Comparison of ENCODE assay signal across 25 cellular contexts in the genomic region with DNA sequence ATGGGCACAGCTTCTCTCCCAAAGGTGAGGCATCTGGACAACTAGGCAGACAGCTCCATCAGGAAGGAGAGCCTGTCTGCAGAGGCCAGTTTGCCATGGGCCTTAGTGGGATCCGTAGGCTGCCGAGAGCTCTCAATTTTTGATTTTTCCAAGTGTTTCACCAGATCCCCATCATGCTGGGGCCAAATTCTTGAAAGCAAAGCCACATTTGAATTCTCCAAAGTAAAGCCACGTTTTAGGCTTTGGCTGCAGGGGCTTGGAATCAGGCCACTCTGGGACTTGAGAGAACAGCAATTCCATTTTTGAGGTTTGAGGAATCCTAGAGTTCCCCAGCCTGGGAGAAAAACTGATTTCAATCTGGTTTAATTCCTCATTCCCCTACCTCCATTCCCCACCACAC.
A peak's percentile ranks its signal among the peaks of the same experiment; 100 is the strongest.
DNase-seq lines count a peak whose midpoint lies in the region; ATAC-seq and TF ChIP-seq lines count a peak whose summit lies in the region.
"Had no signal": no experiment of that assay in that cellular context is flagged by ENCODE, and none has a peak within 500 bp of the region (broad histone marks: within the 10 kb centered on the region; RNA-seq: fewer than 3 reads in every experiment).

No MANE protein-coding gene starts in this region.

- no peak overlapping the region for H3K27ac Mint-ChIP-seq in Caco-2 (ENCODE audit: unreplicated experiment)
- H3K27ac Mint-ChIP-seq: CD4-positive, CD25-positive, alpha-beta regulatory T cell; HFFc6 had no signal

- no peak overlapping the region for H4K8ac ChIP-seq in trophoblast cell (ENCODE audit: low read depth, low read length)

- H4K12ac ChIP-seq in trophoblast cell (ENCODE audit: low read depth, low read length), result no peak overlapping the region

- no peak overlapping the region for H3K23ac ChIP-seq in trophoblast cell (ENCODE audit: low read length)

- H3K4me3 Mint-ChIP-seq in Caco-2 (ENCODE audit: unreplicated experiment), result no peak overlapping the region
- H3K4me3 Mint-ChIP-seq: CD4-positive, CD25-positive, alpha-beta regulatory T cell; HFFc6 had no signal

- no peaks in the 10 kb centered on the region for H3K4me1 Mint-ChIP-seq in Caco-2 (ENCODE audit: low read depth, unreplicated experiment)
- H3K4me1 Mint-ChIP-seq: CD4-positive, CD25-positive, alpha-beta regulatory T cell had no signal

- H2BK12ac ChIP-seq in trophoblast cell (ENCODE audit: low read length), result no peak overlapping the region

- no peak overlapping the region for H3K27ac ChIP-seq in right atrium auricular region
- no peak overlapping the region for H3K27ac ChIP-seq in trophoblast cell (ENCODE audit: low read depth, low read length)
- H3K27ac ChIP-seq: 22Rv1, BLaER1, RWPE1 had no signal

- H3K36me3 ChIP-seq in right atrium auricular region (no peaks in the 10 kb centered on the region), trophoblast cell (ENCODE audit: control insufficient read depth in 1 of 2, insufficient read depth in 2 of 2, low read length in 2 of 2) (no peaks in the 10 kb centered on the region), Caco-2 (ENCODE audit: control insufficient read depth, insufficient read depth, low read length) (no peaks in the 10 kb centered on the region)
- H3K36me3 ChIP-seq: BLaER1, HAP-1 had no signal

- H3K36me3 Mint-ChIP-seq in Caco-2 (ENCODE audit: insufficient read depth, unreplicated experiment), result no peaks in the 10 kb centered on the region
- H3K36me3 Mint-ChIP-seq: CD4-positive, CD25-positive, alpha-beta regulatory T cell had no signal

- intact Hi-C loops in Right ventricle myocardium superior (cut with DNase I) (no loop called here), Caco-2 (cut with micrococcal nuclease; ENCODE audit: unreplicated experiment) (no loop called here)

- DNase-seq in Right ventricle myocardium superior (no peak), right atrium auricular region (ENCODE audit: low spot score) (no peak), RPMI7951 (ENCODE audit: low read depth) (peak; percentile 62), fibroblast of the aortic adventitia (ENCODE audit: low read depth) (peak; percentile 47), trophoblast cell (no peak), Caco-2 (no peak)
- no peak for DNase-seq in stimulated activated CD4-positive, alpha-beta T cell treated with anti-CD3 and anti-CD28 coated beads, Interleukin-2, amount 100 ng/mL, for 48 hours
- DNase-seq in activated CD8-positive, alpha-beta memory T cell treated with anti-CD3 and anti-CD28 coated beads, Interleukin-2, amount 50 U/mL, for 48 hours, result no peak
- DNase-seq: CD4-positive, CD25-positive, alpha-beta regulatory T cell; DMS53; GDM1; GOT3; HFFc6; KG1; MM.1S; NCI-H1417; NCI-H2081; NCI-H2227 treated with DMSO at 0.1 percent for 48 hours; NCI-H510A; NCI-H69; SHP77 treated with DMSO at 0.1 percent for 48 hours had no signal

- H3K4me3 ChIP-seq in right atrium auricular region (no peak overlapping the region), fibroblast of the aortic adventitia (ENCODE audit: low read depth, low read length) (no peak overlapping the region), trophoblast cell (ENCODE audit: low read depth, low read length) (no peak overlapping the region), Caco-2 (ENCODE audit: low read depth, low read length) (no peak overlapping the region)
- H3K4me3 ChIP-seq: BLaER1, HAP-1 had no signal

- H3K18ac ChIP-seq in trophoblast cell (ENCODE audit: low read length), result no peak overlapping the region

- no peak overlapping the region for H2AK5ac ChIP-seq in trophoblast cell (ENCODE audit: low read length)

- POLR2A ChIA-PET in Caco-2 (lab: Charles Lee), result no interaction called here

- H3K4me1 ChIP-seq in right atrium auricular region, result peaks cover 0 to 6% of the 10 kb centered on the region in 2 donors
- no peaks in the 10 kb centered on the region for H3K4me1 ChIP-seq in trophoblast cell (ENCODE audit: control insufficient read depth in 1 of 2, insufficient read depth in 2 of 2, low read length in 2 of 2)
- no peaks in the 10 kb centered on the region for H3K4me1 ChIP-seq in Caco-2
- H3K4me1 ChIP-seq: BLaER1, HAP-1 had no signal

- H4K91ac ChIP-seq in trophoblast cell (ENCODE audit: low read depth, low read length), result no peak overlapping the region

- H3K27me3 ChIP-seq in right atrium auricular region (no peaks in the 10 kb centered on the region), trophoblast cell (ENCODE audit: insufficient read depth, low read length) (no peaks in the 10 kb centered on the region), Caco-2 (replicated peaks; ENCODE audit: control insufficient read depth, insufficient read depth, low read length) (no peaks in the 10 kb centered on the region)
- H3K27me3 ChIP-seq: BLaER1 had no signal

- H3K9me3 Mint-ChIP-seq in Caco-2 (ENCODE audit: unreplicated experiment), result peaks cover 1% of the 10 kb centered on the region

- ATAC-seq in Right ventricle myocardium superior (ENCODE audit: poor library complexity), result peak; percentile 29

- H3K4me2 ChIP-seq in trophoblast cell (ENCODE audit: low read length), result no peak overlapping the region
- H3K4me2 ChIP-seq: BLaER1 had no signal

- no peaks in the 10 kb centered on the region for H3K27me3 Mint-ChIP-seq in Caco-2 (ENCODE audit: insufficient read depth, unreplicated experiment)

- WGBS in trophoblast cell (ENCODE audit: extremely low coverage, insufficient coverage, insufficient read length), result no CpG with 5 or more reads among the region's 3 CpGs

- no peak overlapping the region for H3K9ac ChIP-seq in trophoblast cell (ENCODE audit: low read length)
- H3K9ac ChIP-seq: BLaER1 had no signal

- H3K9me3 ChIP-seq in right atrium auricular region (peaks cover 0 to 10% of the 10 kb centered on the region in 2 donors), trophoblast cell (ENCODE audit: insufficient read depth, low read depth, low read length) (peaks cover 3% of the 10 kb centered on the region), Caco-2 (no peaks in the 10 kb centered on the region)
- H3K9me3 ChIP-seq: HAP-1 had no signal

- no peak overlapping the region for H2BK5ac ChIP-seq in trophoblast cell (ENCODE audit: low read depth, low read length, poor library complexity)

- no peak overlapping the region for H3K14ac ChIP-seq in trophoblast cell (ENCODE audit: low read length)

- CTCF ChIA-PET in Caco-2 (lab: Charles Lee), result no interaction called here

- H3K4ac ChIP-seq in trophoblast cell (ENCODE audit: low read depth, low read length), result no peak overlapping the region

- no peak overlapping the region for H2BK120ac ChIP-seq in trophoblast cell (ENCODE audit: insufficient read depth, low read length, poor library complexity)

- H2AFZ ChIP-seq in trophoblast cell (ENCODE audit: insufficient read depth, low read length, poor library complexity), result peak overlapping the region; percentile 9

- BruUV-seq in Caco-2 (replicated peaks; lab: Mats Ljungman, UMichigan), result no TSS peak

- TF ChIP-seq CTCF in right atrium auricular region (IDR thresholded peaks at IDR 0.05) (no peak), fibroblast of the aortic adventitia (IDR thresholded peaks at IDR 0.05; ENCODE audit: insufficient read depth, low read length) (no peak), Caco-2 (IDR thresholded peaks at IDR 0.05; ENCODE audit: insufficient read depth in 1 of 2, low read depth in 1 of 2, low read length in 1 of 2, severe bottlenecking in 1 of 2, unreplicated experiment in 1 of 2) (no peak)

- no peaks in the 10 kb centered on the region for H3K79me2 ChIP-seq in trophoblast cell (ENCODE audit: control insufficient read depth, insufficient read depth, low read length, poor library complexity)

- peaks cover 2% of the 10 kb centered on the region for H3K79me1 ChIP-seq in trophoblast cell (ENCODE audit: low read length)

Comparison
In these comparisons a context has a peak if more than half of its experiments do, and no peak if none do; other contexts are left out.
1. DNase-seq: peak in RPMI7951 (single experiment) and fibroblast of the aortic adventitia (single experiment); none in Right ventricle myocardium superior (single experiment), right atrium auricular region (single experiment), trophoblast cell (0 of 2), stimulated activated CD4-positive, alpha-beta T cell treated with anti-CD3 and anti-CD28 coated beads, Interleukin-2, amount 100 ng/mL, for 48 hours (0 of 2), activated CD8-positive, alpha-beta memory T cell treated with anti-CD3 and anti-CD28 coated beads, Interleukin-2, amount 50 U/mL, for 48 hours (single experiment) and Caco-2 (0 of 2).